ENCODE assay signal across 1 cellular context in the genomic region with DNA sequence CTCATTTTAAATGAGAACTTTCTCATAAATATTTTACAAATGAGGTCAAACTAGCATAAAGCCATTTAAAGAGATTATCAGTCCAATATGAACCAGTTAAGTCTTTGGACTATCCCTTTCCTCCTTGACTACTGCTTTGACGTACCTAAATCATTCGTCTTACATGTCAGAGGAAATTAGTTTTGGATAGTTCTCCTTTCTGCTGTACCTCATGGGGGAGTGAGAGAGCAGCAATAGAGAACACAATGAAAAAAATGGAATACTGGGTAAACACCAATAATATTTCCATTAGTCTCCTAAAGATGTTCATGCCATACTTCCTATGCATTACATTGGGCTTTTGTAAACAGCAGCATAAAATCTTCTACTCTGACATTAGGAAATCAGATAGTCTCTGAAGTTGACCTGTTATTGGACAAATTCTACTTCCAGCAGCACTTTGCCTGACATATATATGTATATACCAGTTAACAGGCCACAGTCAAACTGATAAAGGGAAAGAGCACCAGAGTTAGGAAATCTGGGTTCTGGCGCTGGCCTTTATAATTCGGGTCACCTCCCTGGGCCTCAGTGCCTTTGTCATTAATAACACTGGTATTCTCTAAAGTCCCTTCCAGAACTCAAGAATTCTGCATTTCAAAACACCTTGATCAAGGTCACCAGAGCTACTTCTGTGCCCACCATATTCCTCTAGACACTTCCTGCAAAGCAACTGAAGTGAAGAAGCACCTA.
TF ChIP-seq lines count a peak whose summit lies in the region.

No MANE protein-coding gene starts in this region.

TF ChIP-seq in K562, 482 proteins besides CTCF, POLR2A, EP300 and RAD21:
- TF ChIP-seq ZNF384 (IDR thresholded peaks at IDR 0.05; ENCODE audit: low read depth, low read length) (peak; percentile 77), FOXA3 (CRISPR knock-in tag; conservative IDR thresholded peaks at IDR 0.05 in 1 of 2, IDR thresholded peaks at IDR 0.05 in 1 of 2) (0 out of 4 replicates have a peak, but pooled peaks of 1 of the 2 experiments have one; percentile 38), NFIC (IDR thresholded peaks at IDR 0.05) (no peak), PKNOX1 (IDR thresholded peaks at IDR 0.05) (peak; percentile 89), PBX2 (CRISPR knock-in tag; IDR thresholded peaks at IDR 0.05; ENCODE audit: low read depth) (no peak), PBX2 (tag; conservative IDR thresholded peaks at IDR 0.05; ENCODE audit: low read depth) (peak; percentile 85), MEIS2 (IDR thresholded peaks at IDR 0.05; ENCODE audit: partially characterized antibody) (peak; percentile 92), HMBOX1 (IDR thresholded peaks at IDR 0.05) (peak; percentile 64)
- TF ChIP-seq, protein P1, sequence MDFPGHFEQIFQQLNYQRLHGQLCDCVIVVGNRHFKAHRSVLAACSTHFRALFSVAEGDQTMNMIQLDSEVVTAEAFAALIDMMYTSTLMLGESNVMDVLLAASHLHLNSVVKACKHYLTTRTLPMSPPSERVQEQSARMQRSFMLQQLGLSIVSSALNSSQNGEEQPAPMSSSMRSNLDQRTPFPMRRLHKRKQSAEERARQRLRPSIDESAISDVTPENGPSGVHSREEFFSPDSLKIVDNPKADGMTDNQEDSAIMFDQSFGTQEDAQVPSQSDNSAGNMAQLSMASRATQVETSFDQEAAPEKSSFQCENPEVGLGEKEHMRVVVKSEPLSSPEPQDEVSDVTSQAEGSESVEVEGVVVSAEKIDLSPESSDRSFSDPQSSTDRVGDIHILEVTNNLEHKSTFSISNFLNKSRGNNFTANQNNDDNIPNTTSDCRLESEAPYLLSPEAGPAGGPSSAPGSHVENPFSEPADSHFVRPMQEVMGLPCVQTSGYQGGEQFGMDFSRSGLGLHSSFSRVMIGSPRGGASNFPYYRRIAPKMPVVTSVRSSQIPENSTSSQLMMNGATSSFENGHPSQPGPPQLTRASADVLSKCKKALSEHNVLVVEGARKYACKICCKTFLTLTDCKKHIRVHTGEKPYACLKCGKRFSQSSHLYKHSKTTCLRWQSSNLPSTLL (IDR thresholded peaks at IDR 0.05), result no peak
